In the genomic region with DNA sequence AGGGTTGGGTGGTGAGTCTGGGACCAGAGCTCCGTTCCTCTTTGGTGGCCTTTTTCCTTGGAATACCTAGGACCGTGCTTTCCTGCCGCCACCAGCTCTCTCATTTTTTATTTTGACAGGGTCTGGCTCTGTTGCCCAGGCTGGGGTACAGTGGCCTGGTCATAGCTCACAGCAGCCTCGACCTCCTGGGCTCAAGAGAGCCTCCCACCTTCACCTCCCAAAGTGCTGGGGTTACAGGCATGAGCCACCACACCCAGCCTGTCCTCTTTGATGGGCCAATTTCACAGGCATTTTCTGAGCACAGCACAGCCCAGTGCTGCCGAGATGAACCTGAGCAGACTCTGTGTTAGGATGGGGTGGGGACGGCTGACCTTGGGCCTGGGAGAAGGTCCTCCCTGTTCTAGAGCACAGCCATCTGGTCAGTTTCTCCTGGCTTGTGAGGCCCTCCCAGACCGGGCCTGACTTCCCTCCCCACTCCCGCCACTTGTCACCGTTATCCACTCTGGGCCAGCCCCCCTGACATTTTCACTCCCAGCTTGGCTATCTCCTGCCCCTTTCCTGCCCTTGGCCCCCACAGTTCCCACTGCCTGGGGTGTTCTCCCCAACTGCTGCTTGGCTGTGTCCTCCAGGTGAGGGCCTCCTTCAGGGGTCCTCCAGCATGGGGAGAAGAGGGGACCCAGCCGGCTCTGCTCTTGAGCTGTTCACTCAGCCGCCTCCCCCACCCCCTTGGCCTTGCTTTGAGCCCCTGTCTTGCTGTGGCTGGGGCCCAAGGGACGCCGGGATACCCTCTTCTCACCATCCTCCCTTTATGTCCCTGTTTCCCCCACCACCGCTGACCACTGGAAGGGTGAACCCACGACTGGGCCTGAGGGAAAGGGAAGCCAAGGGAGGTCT, we compare ENCODE assay signal across 17 cellular contexts. TPM values are rescaled to one million over a fixed set of nuclear protein-coding genes. Genes with fewer than 3 reads are reported as not detected.
DNase-seq lines count a peak whose midpoint lies in the region; ATAC-seq, FAIRE-seq and TF ChIP-seq lines count a peak whose summit lies in the region.
"Had no signal": no experiment of that assay in that cellular context is flagged by ENCODE, and none has a peak within 500 bp of the region (broad histone marks: within the 10 kb centered on the region; RNA-seq: fewer than 3 reads in every experiment).

No MANE protein-coding gene starts in this region.

- H3K4me1 ChIP-seq in CD4-positive, CD25-positive, alpha-beta regulatory T cell (ENCODE audit: control insufficient read depth, insufficient read depth, low read length, poor library complexity, severe bottlenecking), result peaks cover 98% of the 10 kb centered on the region
- peaks cover 14% of the 10 kb centered on the region for H3K4me1 ChIP-seq in mucosa of descending colon (ENCODE audit: low read depth)
- H3K4me1 ChIP-seq: psoas muscle had no signal

- peak overlapping the region; percentile 86 to 99 (median 99) for H3K27ac Mint-ChIP-seq in CD4-positive, CD25-positive, alpha-beta regulatory T cell
- peak overlapping the region; percentile 83 to 98 for H3K27ac Mint-ChIP-seq in activated naive CD4-positive, alpha-beta T cell treated with anti-CD3 and anti-CD28 coated beads, Interleukin-2, amount 50 U/mL, for 72 hours

- DNase-seq in DMS 273 (lab: John Stamatoyannopoulos, UW; ENCODE audit: unreplicated experiment) (peak; percentile 15), DMS 273 treated with DMSO at 0.1 percent for 48 hours (lab: John Stamatoyannopoulos, UW) (no peak), mucosa of descending colon (peak in 2 of 3 donors; percentile 24 to 46), urothelium cell line (ENCODE audit: low spot score) (no peak), ACHN (no peak), iPS-NIHi7 (ENCODE audit: extremely low spot score) (no peak)
- no peak for DNase-seq in CD4-positive, CD25-positive, alpha-beta regulatory T cell
- DNase-seq in activated naive CD4-positive, alpha-beta T cell treated with anti-CD3 and anti-CD28 coated beads, Interleukin-2, amount 50 U/mL, for 72 hours (ENCODE audit: low spot score in 2 of 2), result no peak
- DNase-seq: GF-D8; NCI-H1930; NCI-H524 treated with DMSO at 0.1 percent for 48 hours; stimulated activated CD8-positive, alpha-beta memory T cell treated with anti-CD3 and anti-CD28 coated beads, Interleukin-4, amount 100 ng/mL, for 48 hours had no signal

- no peak for TF ChIP-seq CTCF in mucosa of descending colon (IDR thresholded peaks at IDR 0.05)

- no peaks in the 10 kb centered on the region for H3K27me3 ChIP-seq in CD4-positive, CD25-positive, alpha-beta regulatory T cell (ENCODE audit: control insufficient read depth, insufficient read depth, low read length)
- H3K27me3 ChIP-seq: upper lobe of left lung had no signal

- H3K27ac ChIP-seq in CD4-positive, CD25-positive, alpha-beta regulatory T cell (ENCODE audit: insufficient read depth, low read length, poor library complexity, severe bottlenecking), result peak overlapping the region; percentile 88
- H3K27ac ChIP-seq: 22Rv1, epithelial cell of prostate, psoas muscle had no signal

- H3K4me3 Mint-ChIP-seq in CD4-positive, CD25-positive, alpha-beta regulatory T cell, result peak overlapping the region; percentile 26 to 98 (median 52)

- H3K4me1 Mint-ChIP-seq in CD4-positive, CD25-positive, alpha-beta regulatory T cell, result peaks cover 5 to 92% (median 55%) of the 10 kb centered on the region in 4 donors

- no peak for FAIRE-seq in urothelium cell line (lab: Jason Lieb, UNC)
- FAIRE-seq: islet of Langerhans had no signal

- in situ Hi-C loops in ACHN (cut with HindIII; ENCODE audit: low pct_ligation_motif_present, low pct_unique_long_range_greater_than_20kb, low sequenced_read_pairs), result no loop called here

- intact Hi-C loops in mucosa of descending colon (cut with DNase I, micrococcal nuclease), result no loop called here

- no peaks in the 10 kb centered on the region for H3K36me3 ChIP-seq in CD4-positive, CD25-positive, alpha-beta regulatory T cell (ENCODE audit: control insufficient read depth, insufficient read depth, low read length)
- no peaks in the 10 kb centered on the region for H3K36me3 ChIP-seq in mucosa of descending colon (ENCODE audit: low read depth)
- H3K36me3 ChIP-seq: upper lobe of left lung had no signal

- ATAC-seq in CD4-positive, CD25-positive, alpha-beta regulatory T cell (ENCODE audit: low read depth in 2 of 2), result no peak
- no peak for ATAC-seq in activated naive CD4-positive, alpha-beta T cell treated with anti-CD3 and anti-CD28 coated beads, Interleukin-2, amount 50 U/mL, for 72 hours
- ATAC-seq in mucosa of descending colon, result no peak

- no peaks in the 10 kb centered on the region for H3K9me3 Mint-ChIP-seq in CD4-positive, CD25-positive, alpha-beta regulatory T cell
- H3K9me3 Mint-ChIP-seq in activated naive CD4-positive, alpha-beta T cell treated with anti-CD3 and anti-CD28 coated beads, Interleukin-2, amount 50 U/mL, for 72 hours, result no peaks in the 10 kb centered on the region

- peaks cover 24% of the 10 kb centered on the region for H3K36me3 Mint-ChIP-seq in CD4-positive, CD25-positive, alpha-beta regulatory T cell
- peaks cover 20 to 30% of the 10 kb centered on the region in 2 donors for H3K36me3 Mint-ChIP-seq in activated naive CD4-positive, alpha-beta T cell treated with anti-CD3 and anti-CD28 coated beads, Interleukin-2, amount 50 U/mL, for 72 hours

- no peaks in the 10 kb centered on the region for H3K27me3 Mint-ChIP-seq in CD4-positive, CD25-positive, alpha-beta regulatory T cell

- H3K9me3 ChIP-seq in CD4-positive, CD25-positive, alpha-beta regulatory T cell (ENCODE audit: control insufficient read depth in 2 of 2, low read length in 2 of 2), result no peaks in the 10 kb centered on the region
- H3K9me3 ChIP-seq in mucosa of descending colon, result no peaks in the 10 kb centered on the region
- H3K9me3 ChIP-seq: psoas muscle, upper lobe of left lung had no signal

- H3K4me3 ChIP-seq in CD4-positive, CD25-positive, alpha-beta regulatory T cell (ENCODE audit: low read depth, low read length), result no peak overlapping the region
- no peak overlapping the region for H3K4me3 ChIP-seq in mucosa of descending colon
- H3K4me3 ChIP-seq: psoas muscle, upper lobe of left lung had no signal

RNA-seq across cellular contexts. Expression of a gene that starts 5.0 kb away (rescaled TPM):
- total RNA-seq in CD4-positive, CD25-positive, alpha-beta regulatory T cell, result 233 TPM
- 10 to 100 TPM; 33.1 to 52.3 (median 46.6) TPM for polyA plus RNA-seq in CD4-positive, CD25-positive, alpha-beta regulatory T cell
- 100 to 1,000 TPM in 1 of 2 donors, 10 to 100 TPM in 1; 78.5 to 104 TPM for total RNA-seq in activated naive CD4-positive, alpha-beta T cell treated with anti-CD3 and anti-CD28 coated beads, Interleukin-2, amount 50 U/mL, for 72 hours
- 10 to 100 TPM; 12.4 to 25.0 (median 22.7) TPM for total RNA-seq in mucosa of descending colon

Comparison
In these comparisons a context has a peak if more than half of its experiments do, and no peak if none do; other contexts are left out.
1. DNase-seq: peak in DMS 273 (single experiment) and mucosa of descending colon (2 of 3); none in DMS 273 treated with DMSO at 0.1 percent for 48 hours (single experiment), CD4-positive, CD25-positive, alpha-beta regulatory T cell (0 of 3), activated naive CD4-positive, alpha-beta T cell treated with anti-CD3 and anti-CD28 coated beads, Interleukin-2, amount 50 U/mL, for 72 hours (0 of 2), urothelium cell line (single experiment), ACHN (single experiment) and iPS-NIHi7 (single experiment).